8 cellular contexts compared by ENCODE assay signal in genomic region chr19:12440412-12440762, GRCh38. TPM values are rescaled to one million over a fixed set of nuclear protein-coding genes. Genes with fewer than 3 reads are reported as not detected.
A peak's percentile ranks its signal among the peaks of the same experiment; 100 is the strongest.
DNase-seq lines count a peak whose midpoint lies in the region; ATAC-seq and TF ChIP-seq lines count a peak whose summit lies in the region.
"Not testable (repeated sequence)": the region's sequence is repeated elsewhere in the genome, so short reads cannot be mapped to it uniquely, and the experiment has no call there.

No MANE protein-coding gene starts in this region.

- peak overlapping the region; percentile 87 for H3K4me3 Mint-ChIP-seq in natural killer cell

- H3K27ac Mint-ChIP-seq in natural killer cell, result peak overlapping the region; percentile 91 to 99

- peak overlapping the region; percentile 88 for H3K27ac ChIP-seq in HUES64 (ENCODE audit: low read depth, low read length)

- H3K36me3 ChIP-seq in HUES64 (ENCODE audit: insufficient read depth, low read length), result not testable (repeated sequence)

- H3K4me1 ChIP-seq in HUES64 (ENCODE audit: insufficient read depth, low read length), result not testable (repeated sequence)

- peak overlapping the region; percentile 92 for H3K4me3 ChIP-seq in HUES64 (ENCODE audit: low read length)

- WGBS in HUES64, result under 1% methylated on average over 26 of the region's 26 CpGs

- TF ChIP-seq CTCF in natural killer cell (IDR thresholded peaks at IDR 0.05), result not testable (repeated sequence)

- H3K9me3 Mint-ChIP-seq in natural killer cell, result not testable (repeated sequence)

- not testable (repeated sequence) for H3K36me3 Mint-ChIP-seq in natural killer cell

- ATAC-seq in GM21737 (IDR thresholded peaks at IDR 0.05; ENCODE audit: unreplicated experiment), result peak; percentile 16
- peak; percentile 75 for ATAC-seq in SK-N-SH treated with all-trans-retinoic acid at 6 μM for 48 hours
- peak; percentile 58 for ATAC-seq in Right ventricle myocardium inferior
- peak; percentile 16 to 25 (median 22) for ATAC-seq in natural killer cell

- not testable (repeated sequence) for H3K27me3 Mint-ChIP-seq in natural killer cell (ENCODE audit: low read depth in 2 of 2)

- not testable (repeated sequence) for H3K9me3 ChIP-seq in HUES64 (ENCODE audit: insufficient read depth, low read depth, low read length)

- intact Hi-C loops in Right ventricle myocardium inferior (cut with DNase I), result not testable (repeated sequence)
- intact Hi-C loops in natural killer cell (cut with micrococcal nuclease), result loop anchor here (5.0 kb wide), 1 partner anchor 38 kb away; the partner anchor contains the start of gene ZNF799

- DNase-seq in D341Med (ENCODE audit: low spot score) (peak; percentile 41), amniotic epithelial cell (ENCODE audit: low read depth) (peak; percentile 3), Right ventricle myocardium inferior (ENCODE audit: missing footprints) (peak; percentile 72)
- not testable (repeated sequence) for DNase-seq in natural killer cell
- DNase-seq in stimulated activated naive CD4-positive, alpha-beta T cell treated with Interleukin-2 at 50 U/mL for 16 hours (lab: John Stamatoyannopoulos, UW), result peak; percentile 5

- peaks cover 6 to 24% of the 10 kb centered on the region in 2 donors for H3K4me1 Mint-ChIP-seq in natural killer cell

- H3K27me3 ChIP-seq in HUES64 (ENCODE audit: insufficient read depth, low read length), result not testable (repeated sequence)

- peak overlapping the region; percentile 88 for H3K9ac ChIP-seq in HUES64 (ENCODE audit: low read depth, low read length)

RNA-seq across cellular contexts. Expression of gene ZNF443, which starts 0.4 kb away (rescaled TPM):
- 4.9 TPM for polyA plus RNA-seq in HUES64 (2013, experiment 1 of 2)
- 6.0 TPM for polyA plus RNA-seq in HUES64 (2013, experiment 2 of 2)
- 1.9 TPM for total RNA-seq in Right ventricle myocardium inferior
- 1 to 10 TPM; 3.5 to 6.1 (median 3.9) TPM for total RNA-seq in natural killer cell

RNA-seq across cellular contexts. Expression of gene ZNF799, which starts 39.3 kb away (rescaled TPM):
- polyA plus RNA-seq in HUES64 (2013, experiment 1 of 2), result 3.4 TPM
- 4.8 TPM for polyA plus RNA-seq in HUES64 (2013, experiment 2 of 2)
- total RNA-seq in Right ventricle myocardium inferior (2.3 TPM), natural killer cell (1 to 10 TPM; 2.8 to 7.5 (median 4.6) TPM)

RNA-seq across cellular contexts. Expression of gene ZNF709, which starts 44.2 kb away (rescaled TPM):
- polyA plus RNA-seq in HUES64 (2013, experiment 1 of 2), result 2.0 TPM
- polyA plus RNA-seq in HUES64 (2013, experiment 2 of 2), result 2.2 TPM
- total RNA-seq in Right ventricle myocardium inferior (2.1 TPM), natural killer cell (1 to 10 TPM; 4.1 to 4.7 (median 4.1) TPM)

Comparison
In these comparisons a context has a peak if more than half of its experiments do, and no peak if none do; other contexts are left out.
1. ATAC-seq: peak in every context shown above with its lines; median percentile 75 in SK-N-SH treated with all-trans-retinoic acid at 6 μM for 48 hours; 58 in Right ventricle myocardium inferior; 22 in natural killer cell; 16 in GM21737.